22 cellular contexts compared by ENCODE assay signal in genomic region chr7:82722946-82723345, GRCh38.
A peak's percentile ranks its signal among the peaks of the same experiment; 100 is the strongest.
DNase-seq lines count a peak whose midpoint lies in the region; ATAC-seq and TF ChIP-seq lines count a peak whose summit lies in the region.
"Had no signal": no experiment of that assay in that cellular context is flagged by ENCODE, and none has a peak within 500 bp of the region (broad histone marks: within the 10 kb centered on the region; RNA-seq: fewer than 3 reads in every experiment).

No MANE protein-coding gene starts in this region.

- CTCF ChIA-PET in activated CD4-positive, alpha-beta T cell treated with anti-CD3 and anti-CD28 coated beads, Interleukin-2, amount 10 ng/mL, durations not matched to agents 7 days and 5 days (lab: Charles Lee) = no interaction called here

- no peak for TF ChIP-seq CTCF in fibroblast of mammary gland (conservative IDR thresholded peaks at IDR 0.05; ENCODE audit: control insufficient read depth, insufficient read depth, low read depth, low read length)
- no peak for TF ChIP-seq CTCF in upper lobe of right lung (IDR thresholded peaks at IDR 0.05)

- no peak overlapping the region for H3K27ac ChIP-seq in upper lobe of right lung
- H3K27ac ChIP-seq: ascending aorta, esophagus muscularis mucosa, heart left ventricle, pancreas, upper lobe of left lung had no signal

- H3K4me1 ChIP-seq in upper lobe of right lung = no peaks in the 10 kb centered on the region
- H3K4me1 ChIP-seq: ascending aorta, esophagus muscularis mucosa, heart left ventricle, pancreas had no signal

- ATAC-seq in upper lobe of right lung = peak; percentile 46
- ATAC-seq in HG03520 (IDR thresholded peaks at IDR 0.05; ENCODE audit: unreplicated experiment) = no peak
- ATAC-seq in GM18502 (IDR thresholded peaks at IDR 0.05; ENCODE audit: poor library complexity, unreplicated experiment) = no peak
- no peak for ATAC-seq in GM18873 (IDR thresholded peaks at IDR 0.05; ENCODE audit: low FRiP score, unreplicated experiment)
- ATAC-seq: heart left ventricle, sciatic nerve, T-cell had no signal

- no peak overlapping the region for H3K4me3 ChIP-seq in fibroblast of mammary gland (ENCODE audit: control insufficient read depth, low read depth, low read length)
- H3K4me3 ChIP-seq in upper lobe of right lung = no peak overlapping the region
- H3K4me3 ChIP-seq: ascending aorta, esophagus muscularis mucosa, heart left ventricle, lung, pancreas, upper lobe of left lung had no signal

- H3K4me3 Mint-ChIP-seq in activated CD4-positive, alpha-beta T cell treated with anti-CD3 and anti-CD28 coated beads, Interleukin-2, amount 10 ng/mL, durations not matched to agents 24 days and 14 days = no peak overlapping the region
- no peak overlapping the region for H3K4me3 Mint-ChIP-seq in activated CD4-positive, alpha-beta T cell treated with anti-CD3 and anti-CD28 coated beads, Interleukin-2, amount 10 ng/mL, durations not matched to agents 7 days and 5 days
- H3K4me3 Mint-ChIP-seq: naive B cell, T-cell had no signal

- no peaks in the 10 kb centered on the region for H3K27me3 Mint-ChIP-seq in activated CD4-positive, alpha-beta T cell treated with anti-CD3 and anti-CD28 coated beads, Interleukin-2, amount 10 ng/mL, durations not matched to agents 24 days and 14 days
- no peaks in the 10 kb centered on the region for H3K27me3 Mint-ChIP-seq in activated CD4-positive, alpha-beta T cell treated with anti-CD3 and anti-CD28 coated beads, Interleukin-2, amount 10 ng/mL, durations not matched to agents 7 days and 5 days
- H3K27me3 Mint-ChIP-seq: naive B cell, T-cell had no signal

- no peaks in the 10 kb centered on the region for H3K9me3 ChIP-seq in upper lobe of right lung
- H3K9me3 ChIP-seq: ascending aorta, esophagus muscularis mucosa, heart left ventricle, pancreas, upper lobe of left lung had no signal

- no peaks in the 10 kb centered on the region for H3K36me3 Mint-ChIP-seq in activated CD4-positive, alpha-beta T cell treated with anti-CD3 and anti-CD28 coated beads, Interleukin-2, amount 10 ng/mL, durations not matched to agents 24 days and 14 days (ENCODE audit: low read depth)
- no peaks in the 10 kb centered on the region for H3K36me3 Mint-ChIP-seq in activated CD4-positive, alpha-beta T cell treated with anti-CD3 and anti-CD28 coated beads, Interleukin-2, amount 10 ng/mL, durations not matched to agents 7 days and 5 days (ENCODE audit: low read depth)
- H3K36me3 Mint-ChIP-seq: naive B cell, T-cell had no signal

- H3K4me1 Mint-ChIP-seq in activated CD4-positive, alpha-beta T cell treated with anti-CD3 and anti-CD28 coated beads, Interleukin-2, amount 10 ng/mL, durations not matched to agents 24 days and 14 days = no peaks in the 10 kb centered on the region
- H3K4me1 Mint-ChIP-seq in activated CD4-positive, alpha-beta T cell treated with anti-CD3 and anti-CD28 coated beads, Interleukin-2, amount 10 ng/mL, durations not matched to agents 7 days and 5 days = no peaks in the 10 kb centered on the region
- H3K4me1 Mint-ChIP-seq: naive B cell, T-cell had no signal

- intact Hi-C loops in activated CD4-positive, alpha-beta T cell treated with anti-CD3 and anti-CD28 coated beads, Interleukin-2, amount 10 ng/mL, durations not matched to agents 24 days and 14 days (cut with micrococcal nuclease) = loop anchor here (10.0 kb wide), 1 partner anchor 118 kb away; no protein-coding TSS in a partner anchor
- intact Hi-C loops in upper lobe of right lung (cut with DNase I) = no loop called here

- no peaks in the 10 kb centered on the region for H3K27me3 ChIP-seq in upper lobe of right lung
- H3K27me3 ChIP-seq: ascending aorta, esophagus muscularis mucosa, heart left ventricle, pancreas, upper lobe of left lung had no signal

- no peaks in the 10 kb centered on the region for H3K36me3 ChIP-seq in upper lobe of right lung
- H3K36me3 ChIP-seq: ascending aorta, esophagus muscularis mucosa, heart left ventricle, pancreas, upper lobe of left lung had no signal

- POLR2A ChIA-PET in activated CD4-positive, alpha-beta T cell treated with anti-CD3 and anti-CD28 coated beads, Interleukin-2, amount 10 ng/mL, durations not matched to agents 7 days and 5 days (lab: Charles Lee) = no interaction called here

- no peaks in the 10 kb centered on the region for H3K9me3 Mint-ChIP-seq in activated CD4-positive, alpha-beta T cell treated with anti-CD3 and anti-CD28 coated beads, Interleukin-2, amount 10 ng/mL, durations not matched to agents 24 days and 14 days
- H3K9me3 Mint-ChIP-seq in activated CD4-positive, alpha-beta T cell treated with anti-CD3 and anti-CD28 coated beads, Interleukin-2, amount 10 ng/mL, durations not matched to agents 7 days and 5 days = no peaks in the 10 kb centered on the region
- H3K9me3 Mint-ChIP-seq: T-cell had no signal

- H3K27ac Mint-ChIP-seq in activated CD4-positive, alpha-beta T cell treated with anti-CD3 and anti-CD28 coated beads, Interleukin-2, amount 10 ng/mL, durations not matched to agents 24 days and 14 days = no peak overlapping the region
- H3K27ac Mint-ChIP-seq in activated CD4-positive, alpha-beta T cell treated with anti-CD3 and anti-CD28 coated beads, Interleukin-2, amount 10 ng/mL, durations not matched to agents 7 days and 5 days = no peak overlapping the region
- H3K27ac Mint-ChIP-seq: naive B cell, T-cell had no signal

- peak; percentile 51 for DNase-seq in activated CD4-positive, alpha-beta T cell treated with anti-CD3 and anti-CD28 coated beads, Interleukin-2, amount 10 ng/mL, durations not matched to agents 24 days and 14 days
- DNase-seq in activated CD4-positive, alpha-beta T cell treated with anti-CD3 and anti-CD28 coated beads, Interleukin-2, amount 10 ng/mL, durations not matched to agents 7 days and 5 days = no peak
- peak; percentile 80 for DNase-seq in NCI-H2227 treated with DMSO at 0.1 percent for 48 hours (lab: John Stamatoyannopoulos, UW)
- DNase-seq in fibroblast of mammary gland (ENCODE audit: low read depth) = peak; percentile 22
- no peak for DNase-seq in upper lobe of right lung
- DNase-seq: activated CD4-positive, alpha-beta T cell treated with anti-CD3 and anti-CD28 coated beads, Interleukin-2, amount 50 U/mL, for 4 hours; COR-L47; heart left ventricle; naive B cell; NCI-H2029; NCI-H526 treated with DMSO at 0.1 percent for 48 hours; pancreas; stimulated activated CD4-positive, alpha-beta T cell treated with anti-CD3 and anti-CD28 coated beads, Interleukin-1b, Interleukin-23, amount 100 ng/mL, for 48 hours; T-cell; upper lobe of left lung had no signal

Comparison
In these comparisons a context has a peak if more than half of its experiments do, and no peak if none do; other contexts are left out.
1. DNase-seq: peak in activated CD4-positive, alpha-beta T cell treated with anti-CD3 and anti-CD28 coated beads, Interleukin-2, amount 10 ng/mL, durations not matched to agents 24 days and 14 days (single experiment), NCI-H2227 treated with DMSO at 0.1 percent for 48 hours (single experiment) and fibroblast of mammary gland (single experiment); none in activated CD4-positive, alpha-beta T cell treated with anti-CD3 and anti-CD28 coated beads, Interleukin-2, amount 10 ng/mL, durations not matched to agents 7 days and 5 days (single experiment) and upper lobe of right lung (single experiment).